Comparison of ENCODE assay signal across 8 cellular contexts in the genomic region with DNA sequence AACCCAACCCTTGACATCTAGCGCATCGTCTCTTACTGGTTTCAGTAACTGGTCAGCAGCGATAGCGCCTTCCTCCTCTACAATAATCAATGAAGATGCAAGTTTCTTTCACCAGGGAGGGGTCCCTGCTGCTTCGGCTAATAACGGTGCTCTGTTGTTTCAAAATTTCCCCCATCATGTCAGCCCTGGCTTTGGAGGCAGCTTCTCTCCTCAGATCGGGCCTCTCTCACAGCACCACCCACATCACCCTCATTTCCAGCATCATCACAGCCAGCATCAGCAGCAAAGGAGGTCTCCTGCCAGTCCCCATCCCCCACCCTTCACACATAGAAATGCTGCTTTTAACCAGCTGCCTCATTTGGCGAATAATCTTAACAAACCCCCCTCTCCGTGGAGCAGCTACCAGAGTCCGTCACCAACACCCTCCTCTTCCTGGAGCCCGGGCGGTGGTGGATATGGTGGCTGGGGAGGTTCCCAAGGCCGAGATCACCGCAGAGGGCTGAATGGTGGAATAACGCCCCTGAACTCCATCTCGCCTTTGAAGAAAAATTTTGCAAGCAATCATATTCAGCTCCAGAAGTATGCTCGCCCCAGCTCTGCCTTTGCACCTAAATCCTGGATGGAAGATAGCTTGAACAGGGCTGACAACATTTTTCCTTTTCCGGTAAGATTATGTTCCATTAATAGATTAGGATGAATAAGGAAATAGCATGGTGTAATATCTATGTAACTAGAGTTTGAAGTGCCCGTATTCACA. TPM values are rescaled to one million over a fixed set of nuclear protein-coding genes. Genes with fewer than 3 reads are reported as not detected.
A peak's percentile ranks its signal among the peaks of the same experiment; 100 is the strongest.
DNase-seq lines count a peak whose midpoint lies in the region; ATAC-seq and TF ChIP-seq lines count a peak whose summit lies in the region.

No MANE protein-coding gene starts in this region.

- ATAC-seq in activated CD8-positive, alpha-beta T cell treated with anti-CD3 and anti-CD28 coated beads, Interleukin-2, amount 10 ng/mL, durations not matched to agents 7 days and 5 days = no peak
- peak; percentile 14 to 30 (median 16) for ATAC-seq in psoas muscle
- ATAC-seq in HG02678 (IDR thresholded peaks at IDR 0.05; ENCODE audit: unreplicated experiment) = no peak
- ATAC-seq in GM18870 (IDR thresholded peaks at IDR 0.05; ENCODE audit: unreplicated experiment) = no peak
- no peak for ATAC-seq in GM21619 (IDR thresholded peaks at IDR 0.05; ENCODE audit: unreplicated experiment)

- TF ChIP-seq CTCF in BJ (IDR thresholded peaks at IDR 0.05; ENCODE audit: insufficient read depth, low read depth, low read length) = no peak
- no peak for TF ChIP-seq CTCF in left ventricle myocardium inferior (IDR thresholded peaks at IDR 0.05; ENCODE audit: borderline replicate concordance)
- TF ChIP-seq CTCF in psoas muscle (IDR thresholded peaks at IDR 0.05) = no peak

- CTCF ChIA-PET in BJ (lab: Yijun Ruan, JAX) = interaction anchor here (0.6 to 1.9 kb wide), 6 partner anchors 13 to 118 kb away, joined by 3 to 5 read pairs (median 4); no protein-coding TSS in a partner anchor
- CTCF ChIA-PET in activated CD8-positive, alpha-beta T cell treated with anti-CD3 and anti-CD28 coated beads, Interleukin-2, amount 10 ng/mL, durations not matched to agents 7 days and 5 days (lab: Charles Lee) = interaction anchor here (0.7 to 5.0 kb wide), 5 partner anchors 25 to 274 kb away, joined by 3 to 29 read pairs (median 5); partner anchors contain the start of gene BOD1

- H3K4me1 Mint-ChIP-seq in activated CD8-positive, alpha-beta T cell treated with anti-CD3 and anti-CD28 coated beads, Interleukin-2, amount 10 ng/mL, durations not matched to agents 7 days and 5 days (ENCODE audit: low read depth) = peaks cover 57% of the 10 kb centered on the region

- no peak overlapping the region for H3K27ac Mint-ChIP-seq in activated CD8-positive, alpha-beta T cell treated with anti-CD3 and anti-CD28 coated beads, Interleukin-2, amount 10 ng/mL, durations not matched to agents 7 days and 5 days

- H3K9me3 ChIP-seq in HUES6 (ENCODE audit: control insufficient read depth, insufficient read depth, low read depth, low read length) (no peaks in the 10 kb centered on the region), left ventricle myocardium inferior (replicated peaks) (no peaks in the 10 kb centered on the region), psoas muscle (no peaks in the 10 kb centered on the region)

- H3K27ac ChIP-seq in HUES6 (ENCODE audit: low read depth, low read length) (no peak overlapping the region), left ventricle myocardium inferior (replicated peaks) (peak overlapping the region; percentile 91), psoas muscle (peak overlapping the region; percentile 94)

- no peaks in the 10 kb centered on the region for H3K36me3 ChIP-seq in BJ (ENCODE audit: control insufficient read depth, insufficient read depth, low read length)
- no peaks in the 10 kb centered on the region for H3K36me3 ChIP-seq in HUES6 (ENCODE audit: control insufficient read depth, insufficient read depth, low read length)
- peaks cover 13% of the 10 kb centered on the region for H3K36me3 ChIP-seq in left ventricle myocardium inferior
- H3K36me3 ChIP-seq in psoas muscle (ENCODE audit: insufficient read depth in 1 of 2, low read depth in 1 of 2) = no peaks in the 10 kb centered on the region

- H3K9me3 Mint-ChIP-seq in activated CD8-positive, alpha-beta T cell treated with anti-CD3 and anti-CD28 coated beads, Interleukin-2, amount 10 ng/mL, durations not matched to agents 7 days and 5 days (ENCODE audit: insufficient read depth) = no peaks in the 10 kb centered on the region

- no peak overlapping the region for H3K9ac ChIP-seq in HUES6 (ENCODE audit: low read length)

- H3K27me3 ChIP-seq in BJ (ENCODE audit: control insufficient read depth, insufficient read depth, low read length) (no peaks in the 10 kb centered on the region), HUES6 (ENCODE audit: control insufficient read depth, insufficient read depth, low read length) (no peaks in the 10 kb centered on the region), left ventricle myocardium inferior (ENCODE audit: low read depth) (no peaks in the 10 kb centered on the region), psoas muscle (ENCODE audit: insufficient read depth in 3 of 3, low read length in 2 of 3) (no peaks in the 10 kb centered on the region)

- peaks cover 17% of the 10 kb centered on the region for H3K36me3 Mint-ChIP-seq in activated CD8-positive, alpha-beta T cell treated with anti-CD3 and anti-CD28 coated beads, Interleukin-2, amount 10 ng/mL, durations not matched to agents 7 days and 5 days (ENCODE audit: low read depth)

- POLR2A ChIA-PET in BJ (lab: Charles Lee) = interaction anchor here (0.6 to 0.7 kb wide), 2 partner anchors 13 to 81 kb away, joined by 3 to 10 read pairs; no protein-coding TSS in a partner anchor
- POLR2A ChIA-PET in activated CD8-positive, alpha-beta T cell treated with anti-CD3 and anti-CD28 coated beads, Interleukin-2, amount 10 ng/mL, durations not matched to agents 7 days and 5 days (lab: Charles Lee) = interaction anchor here (0.9 kb wide), 1 partner anchor 9 kb away, joined by 3 read pairs; no protein-coding TSS in a partner anchor

- peaks cover 19% of the 10 kb centered on the region for H3K4me1 ChIP-seq in HUES6 (ENCODE audit: control insufficient read depth, insufficient read depth, low read length)
- H3K4me1 ChIP-seq in left ventricle myocardium inferior = peaks cover 76% of the 10 kb centered on the region
- H3K4me1 ChIP-seq in psoas muscle = peaks cover 5% of the 10 kb centered on the region

- no peaks in the 10 kb centered on the region for H3K27me3 Mint-ChIP-seq in activated CD8-positive, alpha-beta T cell treated with anti-CD3 and anti-CD28 coated beads, Interleukin-2, amount 10 ng/mL, durations not matched to agents 7 days and 5 days (ENCODE audit: low read depth)

- H3K4me3 Mint-ChIP-seq in activated CD8-positive, alpha-beta T cell treated with anti-CD3 and anti-CD28 coated beads, Interleukin-2, amount 10 ng/mL, durations not matched to agents 7 days and 5 days = peak overlapping the region; percentile 20

- WGBS in psoas muscle, 3 donors = 19 to 33% (median 20%) methylated on average over 19 of the region's 19 CpGs

- intact Hi-C loops in left ventricle myocardium inferior (cut with micrococcal nuclease) (loop anchor here (10.0 kb wide), 1 partner anchor 64 kb away; no protein-coding TSS in a partner anchor), psoas muscle (cut with DNase I) (loop anchor here (1.0 to 5.0 kb wide), 4 partner anchors 72 to 128 kb away; no protein-coding TSS in a partner anchor)

- peak overlapping the region; percentile 79 for H3K4me3 ChIP-seq in BJ (ENCODE audit: low read depth, low read length)
- peak overlapping the region; percentile 53 for H3K4me3 ChIP-seq in HUES6 (ENCODE audit: low read depth, low read length)
- H3K4me3 ChIP-seq in left ventricle myocardium inferior = peak overlapping the region; percentile 90
- peak overlapping the region; percentile 86 for H3K4me3 ChIP-seq in psoas muscle

- DNase-seq in BJ (ENCODE audit: low read depth) (no peak), left ventricle myocardium inferior (peak; percentile 38), psoas muscle (peak; percentile 33 to 49)
- no peak for DNase-seq in activated CD8-positive, alpha-beta T cell treated with anti-CD3 and anti-CD28 coated beads, Interleukin-2, amount 10 ng/mL, durations not matched to agents 7 days and 5 days

RNA-seq across cellular contexts. Expression of gene CPEB4, which starts 2.2 kb away (rescaled TPM):
- polyA plus RNA-seq in BJ (2011; rRNA removed) (16.4 and 23.9 TPM in 2 replicates), psoas muscle (10 to 100 TPM; 30.4 to 86.4 (median 33.1) TPM)
- polyA minus RNA-seq in BJ (2011; rRNA and poly(A)+ RNA removed) = 25.3 and 32.2 TPM in 2 replicates
- total RNA-seq in activated CD8-positive, alpha-beta T cell treated with anti-CD3 and anti-CD28 coated beads, Interleukin-2, amount 10 ng/mL, durations not matched to agents 7 days and 5 days = 10 to 100 TPM; 10.5 to 12.3 TPM
- total RNA-seq in left ventricle myocardium inferior (136 TPM), psoas muscle (100 to 1,000 TPM in 3 of 4 donors, 10 to 100 TPM in 1; 95.0 to 262 (median 225) TPM)

Comparison
In these comparisons a context has a peak if more than half of its experiments do, and no peak if none do; other contexts are left out.
1. DNase-seq: peak in left ventricle myocardium inferior (single experiment) and psoas muscle (2 of 2); none in BJ (single experiment) and activated CD8-positive, alpha-beta T cell treated with anti-CD3 and anti-CD28 coated beads, Interleukin-2, amount 10 ng/mL, durations not matched to agents 7 days and 5 days (single experiment).
2. ATAC-seq: peak in psoas muscle (4 of 4); none in activated CD8-positive, alpha-beta T cell treated with anti-CD3 and anti-CD28 coated beads, Interleukin-2, amount 10 ng/mL, durations not matched to agents 7 days and 5 days (single experiment), HG02678 (single experiment), GM18870 (single experiment) and GM21619 (single experiment).
3. RNA of gene CPEB4, which starts 2.2 kb away (total RNA-seq): 95.0 to 262 TPM in psoas muscle and 136 TPM in left ventricle myocardium inferior (single experiment); 10.5 to 12.3 TPM in activated CD8-positive, alpha-beta T cell treated with anti-CD3 and anti-CD28 coated beads, Interleukin-2, amount 10 ng/mL, durations not matched to agents 7 days and 5 days; every median in the first group is over 4 times any median in the second.
4. Peak in every context shown above with its lines, with median percentiles within 50 percentile points of each other: H3K4me3 ChIP-seq.